14 cellular contexts compared by ENCODE assay signal in genomic region chr5:58241383-58241782, GRCh38.
A peak's percentile ranks its signal among the peaks of the same experiment; 100 is the strongest.
DNase-seq lines count a peak whose midpoint lies in the region; ATAC-seq and TF ChIP-seq lines count a peak whose summit lies in the region.
"Had no signal": no experiment of that assay in that cellular context is flagged by ENCODE, and none has a peak within 500 bp of the region (broad histone marks: within the 10 kb centered on the region; RNA-seq: fewer than 3 reads in every experiment).

No MANE protein-coding gene starts in this region.

- H3K27me3 Mint-ChIP-seq in endothelial cell (ENCODE audit: unreplicated experiment) (no peaks in the 10 kb centered on the region), Caco-2 (ENCODE audit: insufficient read depth, unreplicated experiment) (no peaks in the 10 kb centered on the region)

- peak in 2 of 4 donors; percentile 53 to 79 for TF ChIP-seq EP300 in upper lobe of left lung (IDR thresholded peaks at IDR 0.05)

- peaks cover 7% of the 10 kb centered on the region for H3K36me3 Mint-ChIP-seq in endothelial cell (ENCODE audit: low read depth, unreplicated experiment)
- H3K36me3 Mint-ChIP-seq in Caco-2 (ENCODE audit: insufficient read depth, unreplicated experiment), result no peaks in the 10 kb centered on the region

- no TSS peak for BruUV-seq in Caco-2 (replicated peaks; lab: Mats Ljungman, UMichigan)

- no peaks in the 10 kb centered on the region for H3K9me3 ChIP-seq in upper lobe of left lung
- H3K9me3 ChIP-seq in Caco-2, result no peaks in the 10 kb centered on the region
- H3K9me3 ChIP-seq: sigmoid colon had no signal

- WGBS in upper lobe of left lung, 2 donors, result 74 to 80% methylated on average over 1 to 3 of the region's 3 CpGs

- H3K4me1 ChIP-seq in upper lobe of left lung (peaks cover 0 to 26% (median 14%) of the 10 kb centered on the region in 4 donors), Caco-2 (0 out of 2 replicates have a peak, but pooled peaks cover 7% of the 10 kb centered on the region)
- H3K4me1 ChIP-seq: sigmoid colon had no signal

- H3K27me3 ChIP-seq in upper lobe of left lung (no peaks in the 10 kb centered on the region), Caco-2 (replicated peaks; ENCODE audit: control insufficient read depth, insufficient read depth, low read length) (no peaks in the 10 kb centered on the region)
- H3K27me3 ChIP-seq: sigmoid colon had no signal

- H3K4me3 Mint-ChIP-seq in endothelial cell (ENCODE audit: unreplicated experiment), result no peak overlapping the region
- no peak overlapping the region for H3K4me3 Mint-ChIP-seq in Caco-2 (ENCODE audit: unreplicated experiment)
- H3K4me3 Mint-ChIP-seq: stimulated activated naive CD8-positive, alpha-beta T cell treated with anti-CD3 and anti-CD28 coated beads, Interleukin-15, amount 100 ng/mL, for 72 hours had no signal

- CTCF ChIA-PET in Caco-2 (lab: Charles Lee), result no interaction called here

- H3K4me1 Mint-ChIP-seq in endothelial cell (ENCODE audit: unreplicated experiment) (peaks cover 51% of the 10 kb centered on the region), Caco-2 (ENCODE audit: low read depth, unreplicated experiment) (peaks cover 21% of the 10 kb centered on the region)
- H3K4me1 Mint-ChIP-seq: stimulated activated naive CD8-positive, alpha-beta T cell treated with anti-CD3 and anti-CD28 coated beads, Interleukin-15, amount 100 ng/mL, for 72 hours had no signal

- ATAC-seq in upper lobe of left lung (ENCODE audit: low FRiP score in 2 of 2) (peak in 1 of 2 donors; percentile 60), GM19397 (IDR thresholded peaks at IDR 0.05; ENCODE audit: unreplicated experiment) (no peak)
- ATAC-seq: stimulated activated naive CD8-positive, alpha-beta T cell treated with anti-CD3 and anti-CD28 coated beads, Interleukin-15, amount 100 ng/mL, for 72 hours had no signal

- TF ChIP-seq CTCF in endothelial cell (IDR thresholded peaks at IDR 0.05; ENCODE audit: unreplicated experiment) (no peak), upper lobe of left lung (IDR thresholded peaks at IDR 0.05) (no peak), Caco-2 (IDR thresholded peaks at IDR 0.05; ENCODE audit: insufficient read depth in 1 of 2, low read depth in 1 of 2, low read length in 1 of 2, severe bottlenecking in 1 of 2, unreplicated experiment in 1 of 2) (no peak)

- H3K36me3 ChIP-seq in upper lobe of left lung, result no peaks in the 10 kb centered on the region
- no peaks in the 10 kb centered on the region for H3K36me3 ChIP-seq in Caco-2 (ENCODE audit: control insufficient read depth, insufficient read depth, low read length)
- H3K36me3 ChIP-seq: sigmoid colon had no signal

- peak overlapping the region; percentile 34 to 74 (median 58) for H3K27ac ChIP-seq in upper lobe of left lung

- DNase-seq in M059J (ENCODE audit: low read depth) (peak; percentile 72), endothelial cell (ENCODE audit: low spot score) (no peak), kidney tubule cell (ENCODE audit: low spot score) (peak; percentile 78), upper lobe of left lung (peak in 1 of 2 donors; percentile 27), Caco-2 (no peak)
- DNase-seq in activated CD4-positive, alpha-beta T cell treated with anti-CD3 and anti-CD28 coated beads for 1 hour, result no peak
- DNase-seq: activated naive CD4-positive, alpha-beta T cell treated with Interleukin-2 at 50 U/mL for 16 hours; C1 segment of cervical spinal cord; central memory CD4-positive, alpha-beta T cell; NCI-H1694; NCI-H526; sigmoid colon; stimulated activated naive CD8-positive, alpha-beta T cell treated with anti-CD3 and anti-CD28 coated beads, Interleukin-15, amount 100 ng/mL, for 72 hours had no signal

- no peaks in the 10 kb centered on the region for H3K9me3 Mint-ChIP-seq in endothelial cell (ENCODE audit: unreplicated experiment)
- no peaks in the 10 kb centered on the region for H3K9me3 Mint-ChIP-seq in Caco-2 (ENCODE audit: unreplicated experiment)
- H3K9me3 Mint-ChIP-seq: stimulated activated naive CD8-positive, alpha-beta T cell treated with anti-CD3 and anti-CD28 coated beads, Interleukin-15, amount 100 ng/mL, for 72 hours had no signal

- POLR2A ChIA-PET in Caco-2 (lab: Charles Lee), result no interaction called here

- intact Hi-C loops in Caco-2 (cut with micrococcal nuclease; ENCODE audit: unreplicated experiment), result no loop called here

- H3K27ac Mint-ChIP-seq in endothelial cell (ENCODE audit: unreplicated experiment) (peak overlapping the region; percentile 92), Caco-2 (ENCODE audit: unreplicated experiment) (no peak overlapping the region)
- H3K27ac Mint-ChIP-seq: stimulated activated naive CD8-positive, alpha-beta T cell treated with anti-CD3 and anti-CD28 coated beads, Interleukin-15, amount 100 ng/mL, for 72 hours had no signal

- peak in 1 of 4 donors; percentile 24 for TF ChIP-seq POLR2A in upper lobe of left lung (IDR thresholded peaks at IDR 0.05)

- no peak overlapping the region for H3K4me3 ChIP-seq in upper lobe of left lung
- no peak overlapping the region for H3K4me3 ChIP-seq in Caco-2 (ENCODE audit: low read depth, low read length)
- H3K4me3 ChIP-seq: sigmoid colon had no signal

Comparison
In these comparisons a context has a peak if more than half of its experiments do, and no peak if none do; other contexts are left out.
1. DNase-seq: peak in M059J (single experiment) and kidney tubule cell (single experiment); none in endothelial cell (single experiment), Caco-2 (0 of 2) and activated CD4-positive, alpha-beta T cell treated with anti-CD3 and anti-CD28 coated beads for 1 hour (single experiment).